20 cellular contexts compared by ENCODE assay signal in genomic region chr6:134495203-134495892, GRCh38.
"Had no signal": no experiment of that assay in that cellular context is flagged by ENCODE, and none has a peak within 500 bp of the region (broad histone marks: within the 10 kb centered on the region; RNA-seq: fewer than 3 reads in every experiment).

No MANE protein-coding gene starts in this region.

- DNase-seq: activated B cell treated with CpG ODN at 0.5 μM for 24 hours; activated CD4-positive, alpha-beta memory T cell treated with anti-CD3 and anti-CD28 coated beads, Interleukin-2, amount 10 ng/mL, durations not matched to agents 7 days and 5 days; activated CD4-positive, alpha-beta T cell treated with anti-CD3 and anti-CD28 coated beads for 4 hours; activated CD8-positive, alpha-beta memory T cell treated with anti-CD3 and anti-CD28 coated beads, Interleukin-2, amount 10 ng/mL, durations not matched to agents 7 days and 5 days; activated naive CD4-positive, alpha-beta T cell treated with Interleukin-2 at 50 U/mL for 16 hours; activated naive CD8-positive, alpha-beta T cell treated with anti-CD3 and anti-CD28 coated beads, Interleukin-2, amount 10 ng/mL, durations not matched to agents 7 days and 5 days; activated T-cell treated with anti-CD3 and anti-CD28 coated beads, Interleukin-2, amount 50 U/mL, for 1 hour; amygdala; caudate nucleus; colonic mucosa; endodermal cell; erythroblast; hippocampal formation; islet precursor cell; left lung; sigmoid colon; stimulated activated CD4-positive, alpha-beta T cell treated with anti-CD3 and anti-CD28 coated beads, Interleukin-2, amount 100 ng/mL, for 24 hours; stimulated activated naive CD4-positive, alpha-beta T cell treated with Interleukin-2 at 50 U/mL for 16 hours; T-cell had no signal

- ATAC-seq: activated CD8-positive, alpha-beta memory T cell treated with anti-CD3 and anti-CD28 coated beads, Interleukin-2, amount 10 ng/mL, durations not matched to agents 7 days and 5 days; T-cell had no signal

- H3K4me1 ChIP-seq: colonic mucosa, left lung, sigmoid colon had no signal

- H3K9me3 ChIP-seq: colonic mucosa, left lung, sigmoid colon, thyroid gland had no signal

- H3K27ac ChIP-seq: colonic mucosa, left lung, sigmoid colon, thyroid gland had no signal

- H3K36me3 ChIP-seq: colonic mucosa, left lung, sigmoid colon, thyroid gland had no signal

- H3K27me3 ChIP-seq: colonic mucosa, left lung, sigmoid colon, thyroid gland had no signal

- H3K4me3 ChIP-seq: colonic mucosa, left lung, sigmoid colon, thyroid gland had no signal
